In genomic region chr10:130889780-130890179, GRCh38 we compare ENCODE assay signal across 15 cellular contexts.
DNase-seq lines count a peak whose midpoint lies in the region; TF ChIP-seq lines count a peak whose summit lies in the region.
"Had no signal": no experiment of that assay in that cellular context is flagged by ENCODE, and none has a peak within 500 bp of the region (broad histone marks: within the 10 kb centered on the region; RNA-seq: fewer than 3 reads in every experiment).

No MANE protein-coding gene starts in this region.

- no peak for TF ChIP-seq CTCF in right atrium auricular region (IDR thresholded peaks at IDR 0.05)
- no peak for TF ChIP-seq CTCF in osteoblast (IDR thresholded peaks at IDR 0.05; ENCODE audit: extremely low read depth, low read depth, low read length)

- H3K4me3 ChIP-seq in right atrium auricular region = no peak overlapping the region
- H3K4me3 ChIP-seq in BLaER1 treated with 17β-estradiol and CSF1 and Interleukin-3, amounts not matched to agents 10 nM and 100 nM = no peak overlapping the region
- H3K4me3 ChIP-seq in osteoblast (ENCODE audit: insufficient read depth, low read length) = no peak overlapping the region
- H3K4me3 ChIP-seq: GM12878, GM23338 had no signal

- H3K9ac ChIP-seq in BLaER1 treated with 17β-estradiol and CSF1 and Interleukin-3, amounts not matched to agents 10 nM and 100 nM = no peak overlapping the region

- intact Hi-C loops in cardiac septum (cut with DNase I) = no loop called here

- H3K36me3 ChIP-seq in right atrium auricular region = no peaks in the 10 kb centered on the region
- no peaks in the 10 kb centered on the region for H3K36me3 ChIP-seq in BLaER1 treated with 17β-estradiol and CSF1 and Interleukin-3, amounts not matched to agents 10 nM and 100 nM
- no peaks in the 10 kb centered on the region for H3K36me3 ChIP-seq in osteoblast (ENCODE audit: insufficient read depth, low read length)

- no peak overlapping the region for H2AFZ ChIP-seq in osteoblast (ENCODE audit: low read length)
- H2AFZ ChIP-seq: GM23338 had no signal

- H3K27ac ChIP-seq in right atrium auricular region (no peak overlapping the region), osteoblast (ENCODE audit: low read depth, low read length) (no peak overlapping the region)
- H3K27ac ChIP-seq in BLaER1 treated with 17β-estradiol and CSF1 and Interleukin-3, amounts not matched to agents 10 nM and 100 nM = peak overlapping the region in 2 of 11 experiments; percentile 31 to 56; a peak in 3 of 22 replicates

- no peaks in the 10 kb centered on the region for H3K9me3 ChIP-seq in right atrium auricular region
- no peaks in the 10 kb centered on the region for H3K9me3 ChIP-seq in BLaER1 treated with 17β-estradiol and CSF1 and Interleukin-3, amounts not matched to agents 10 nM and 100 nM (replicated peaks in 1 of 11)
- H3K9me3 ChIP-seq in osteoblast (ENCODE audit: low read depth, low read length) = no peaks in the 10 kb centered on the region

- no peaks in the 10 kb centered on the region for H3K79me2 ChIP-seq in osteoblast (ENCODE audit: insufficient read depth, low read length)

- DNase-seq in cardiac septum (ENCODE audit: low spot score) (peak; percentile 55), right atrium auricular region (ENCODE audit: low spot score) (no peak), mesenteric fat pad (ENCODE audit: low spot score) (peak; percentile 76), osteoblast (ENCODE audit: insufficient read length, low spot score, missing footprints) (no peak)
- no peak for DNase-seq in stimulated activated naive CD4-positive, alpha-beta T cell treated with Interleukin-2 at 50 U/mL for 16 hours (lab: John Stamatoyannopoulos, UW)
- DNase-seq: CD4-positive, alpha-beta T cell; CD8-positive, alpha-beta memory T cell; DMS 273 treated with DMSO at 0.1 percent for 48 hours; DMS79; EL; GDM1; H9 had no signal

- H3K4me1 ChIP-seq in right atrium auricular region = no peaks in the 10 kb centered on the region
- peaks cover 42 to 78% (median 70%) of the 10 kb centered on the region in 10 experiments for H3K4me1 ChIP-seq in BLaER1 treated with 17β-estradiol and CSF1 and Interleukin-3, amounts not matched to agents 10 nM and 100 nM
- H3K4me1 ChIP-seq in osteoblast (ENCODE audit: insufficient read depth, low read length) = no peaks in the 10 kb centered on the region

- peak overlapping the region; percentile 23 to 95 (median 70); a peak in 20 of 22 replicates for H3K4me2 ChIP-seq in BLaER1 treated with 17β-estradiol and CSF1 and Interleukin-3, amounts not matched to agents 10 nM and 100 nM
- no peak overlapping the region for H3K4me2 ChIP-seq in osteoblast (ENCODE audit: insufficient read depth, low read length)
- H3K4me2 ChIP-seq: GM23338 had no signal

- no peaks in the 10 kb centered on the region for H4K20me1 ChIP-seq in BLaER1 treated with 17β-estradiol and CSF1 and Interleukin-3, amounts not matched to agents 10 nM and 100 nM
- no peaks in the 10 kb centered on the region for H4K20me1 ChIP-seq in osteoblast (ENCODE audit: insufficient read depth, low read length)

- H3K27me3 ChIP-seq in right atrium auricular region (no peaks in the 10 kb centered on the region), osteoblast (ENCODE audit: insufficient read depth, low read length) (no peaks in the 10 kb centered on the region)
- no peaks in the 10 kb centered on the region for H3K27me3 ChIP-seq in BLaER1 treated with 17β-estradiol and CSF1 and Interleukin-3, amounts not matched to agents 10 nM and 100 nM

Comparison
In these comparisons a context has a peak if more than half of its experiments do, and no peak if none do; other contexts are left out.
1. DNase-seq: peak in cardiac septum (single experiment) and mesenteric fat pad (single experiment); none in right atrium auricular region (single experiment), stimulated activated naive CD4-positive, alpha-beta T cell treated with Interleukin-2 at 50 U/mL for 16 hours (single experiment) and osteoblast (single experiment).